In the genomic region with DNA sequence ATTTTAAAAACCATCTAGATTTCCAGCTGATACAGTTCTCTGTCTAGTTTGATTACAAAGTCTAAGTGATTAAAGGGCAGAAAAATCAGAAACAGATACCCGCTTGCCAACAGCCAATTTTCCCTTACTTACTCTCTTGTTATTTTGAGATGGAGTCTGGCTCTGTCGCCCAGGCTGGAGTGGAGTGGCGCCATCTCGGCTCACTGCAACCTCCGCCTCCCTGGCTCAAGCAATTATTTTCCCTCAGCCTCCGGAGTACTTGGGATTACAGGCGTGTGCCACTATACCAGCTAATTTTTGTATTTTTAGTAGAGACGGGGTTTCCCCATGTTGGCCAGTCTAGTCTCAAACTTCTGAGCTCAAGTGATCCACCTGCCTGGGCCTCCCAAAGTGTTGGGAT, we compare ENCODE assay signal across 1 cellular context.
TF ChIP-seq lines count a peak whose summit lies in the region.

No MANE protein-coding gene starts in this region.

TF ChIP-seq in SK-N-SH, 30 proteins besides CTCF, POLR2A, EP300 and RAD21:
- TF ChIP-seq MEF2A (IDR thresholded peaks at IDR 0.05; ENCODE audit: borderline replicate concordance, low read depth), result 0 out of 2 replicates have a peak, but pooled peaks have one; percentile 2
- TF ChIP-seq, protein P1, sequence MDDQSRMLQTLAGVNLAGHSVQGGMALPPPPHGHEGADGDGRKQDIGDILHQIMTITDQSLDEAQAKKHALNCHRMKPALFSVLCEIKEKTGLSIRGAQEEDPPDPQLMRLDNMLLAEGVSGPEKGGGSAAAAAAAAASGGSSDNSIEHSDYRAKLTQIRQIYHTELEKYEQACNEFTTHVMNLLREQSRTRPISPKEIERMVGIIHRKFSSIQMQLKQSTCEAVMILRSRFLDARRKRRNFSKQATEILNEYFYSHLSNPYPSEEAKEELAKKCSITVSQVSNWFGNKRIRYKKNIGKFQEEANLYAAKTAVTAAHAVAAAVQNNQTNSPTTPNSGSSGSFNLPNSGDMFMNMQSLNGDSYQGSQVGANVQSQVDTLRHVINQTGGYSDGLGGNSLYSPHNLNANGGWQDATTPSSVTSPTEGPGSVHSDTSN (IDR thresholded peaks at IDR 0.05), result peak; percentile 29; the same call in 1 of the 2 replicates
